ENCODE assay signal across 32 cellular contexts in genomic region chr12:56413392-56413791, GRCh38. TPM values are rescaled to one million over a fixed set of nuclear protein-coding genes. Genes with fewer than 3 reads are reported as not detected.
DNase-seq lines count a peak whose midpoint lies in the region; ATAC-seq, FAIRE-seq and TF ChIP-seq lines count a peak whose summit lies in the region.
"Had no signal": no experiment of that assay in that cellular context is flagged by ENCODE, and none has a peak within 500 bp of the region (broad histone marks: within the 10 kb centered on the region; RNA-seq: fewer than 3 reads in every experiment).

No MANE protein-coding gene starts in this region.

- H3K4me1 Mint-ChIP-seq in CD14-positive monocyte: no peaks in the 10 kb centered on the region
- H3K4me1 Mint-ChIP-seq: activated CD4-positive, alpha-beta memory T cell treated with anti-CD3 and anti-CD28 coated beads, Interleukin-2, amount 10 ng/mL, durations not matched to agents 7 days and 5 days; activated T-helper 17 cell treated with anti-CD3 and anti-CD28 coated beads, Interleukin-2, amount 50 U/mL, for 72 hours had no signal

- H3K27me3 ChIP-seq in K562 (ENCODE audit: control insufficient read depth in 2 of 2, insufficient read depth in 2 of 2, low read length in 2 of 2) (no peaks in the 10 kb centered on the region), thyroid gland (no peaks in the 10 kb centered on the region)
- H3K27me3 ChIP-seq: BLaER1, ovary, suprapubic skin had no signal

- H3K9me3 ChIP-seq in K562 (replicated peaks; ENCODE audit: control insufficient read depth, insufficient read depth, low read depth, low read length) (no peaks in the 10 kb centered on the region), thyroid gland (no peaks in the 10 kb centered on the region)
- H3K9me3 ChIP-seq: BLaER1, ovary, suprapubic skin had no signal

- H3K4me3 ChIP-seq in K562 (no peak overlapping the region), thyroid gland (replicated peaks in 1 of 3) (no peak overlapping the region)
- H3K4me3 ChIP-seq: BLaER1, lung, ovary, SK-N-MC, suprapubic skin had no signal

- no peak overlapping the region; a peak in 1 of 4 replicates for H3K9ac ChIP-seq in K562 (ENCODE audit: insufficient read depth in 1 of 2, low read depth in 2 of 2, low read length in 2 of 2)
- H3K9ac ChIP-seq: BLaER1 had no signal

- H3K36me3 ChIP-seq in K562 (ENCODE audit: control insufficient read depth, insufficient read depth, low read length) (peaks cover 42% of the 10 kb centered on the region), thyroid gland (no peaks in the 10 kb centered on the region)
- H3K36me3 ChIP-seq: ovary, suprapubic skin had no signal

- TF ChIP-seq POLR2A in K562 (conservative IDR thresholded peaks at IDR 0.05): 0 out of 2 replicates have a peak, but pooled peaks have one; percentile 37
- TF ChIP-seq POLR2A in thyroid gland (IDR thresholded peaks at IDR 0.05): no peak

- no peaks in the 10 kb centered on the region for H4K20me1 ChIP-seq in K562 (replicated peaks; ENCODE audit: control insufficient read depth, insufficient read depth, low read length)
- H4K20me1 ChIP-seq: BLaER1 had no signal

- in situ Hi-C loops in K562 (cut with MboI): no loop called here

- ATAC-seq in K562: peak; percentile 55
- ATAC-seq: activated T-helper 17 cell treated with anti-CD3 and anti-CD28 coated beads, Interleukin-2, amount 50 U/mL, for 72 hours; natural killer cell treated with Interleukin-12 subunit alpha and Interleukin-12 subunit beta and Interleukin-15 and Interleukin-18, amount 100 ng/mL, for 72 hours had no signal

- peak; percentile 5 for DNase-seq in stimulated activated CD4-positive, alpha-beta T cell treated with anti-CD3 and anti-CD28 coated beads, Interleukin-15, amount 100 ng/mL, for 24 hours
- DNase-seq in stimulated activated CD4-positive, alpha-beta T cell treated with anti-CD3 and anti-CD28 coated beads, Interleukin-2, amount 100 ng/mL, for 48 hours: no peak
- DNase-seq in K562 (ENCODE audit: extremely low read depth in 1 of 4, low spot score in 3 of 4) (peak in 1 of 4 experiments; percentile 11), thyroid gland (peak; percentile 91 to 93), SIG-M5 treated with dmso at 0.1 percent for 504 hours (lab: John Stamatoyannopoulos, UW; ENCODE audit: unreplicated experiment) (no peak), CD14-positive monocyte (ENCODE audit: low spot score) (no peak)
- DNase-seq: activated CD4-positive, alpha-beta memory T cell treated with anti-CD3 and anti-CD28 coated beads, Interleukin-2, amount 10 ng/mL, durations not matched to agents 7 days and 5 days; activated CD4-positive, alpha-beta T cell treated with anti-CD3 and anti-CD28 coated beads for 1 hour; COR-L47; DMS79 treated with DMSO at 0.1 percent for 48 hours; effector CD8-positive, alpha-beta T cell; NCI-H1092; NCI-H187; ovary; RPMI8226; stimulated activated CD4-positive, alpha-beta T cell treated with anti-CD3 and anti-CD28 coated beads, Interleukin-4, amount 100 ng/mL, for 1 hour had no signal

- POLR2A ChIA-PET in K562 (lab: Yijun Ruan, JAX): no interaction called here

- H2AFZ ChIP-seq in K562 (ENCODE audit: low read depth, low read length): no peak overlapping the region

- 88% methylated on average over 5 of the region's 7 CpGs for WGBS in K562 (ENCODE audit: insufficient coverage, low coverage, missing lambda C conversion rate)
- 53 to 77% methylated on average over 6 to 7 of the region's 7 CpGs for WGBS in thyroid gland, 2 donors

- H3K27ac ChIP-seq in K562 (ENCODE audit: extremely low read depth, low read depth, low read length): no peak overlapping the region
- H3K27ac ChIP-seq in thyroid gland: no peak overlapping the region
- H3K27ac ChIP-seq: BLaER1, ovary, SK-N-MC, suprapubic skin had no signal

- no peak overlapping the region for H3K4me2 ChIP-seq in K562 (ENCODE audit: insufficient read depth, low read length)
- H3K4me2 ChIP-seq: BLaER1 had no signal

- H3K79me2 ChIP-seq in K562 (ENCODE audit: control insufficient read depth, insufficient read depth, low read length): no peaks in the 10 kb centered on the region

- TF ChIP-seq RAD21 in K562 (CRISPR knock-in tag; conservative IDR thresholded peaks at IDR 0.05 in 1 of 2, IDR thresholded peaks at IDR 0.05 in 1 of 2): no peak

- FAIRE-seq in K562 (lab: Jason Lieb, UNC): no peak
- FAIRE-seq: colon, GM19239 had no signal

- TF ChIP-seq CTCF in K562 (IDR thresholded peaks at IDR 0.05 in 2 of 3, conservative IDR thresholded peaks at IDR 0.05 in 1 of 3; ENCODE audit: insufficient read depth in 2 of 3, low read depth in 1 of 3, low read length in 3 of 3): no peak
- TF ChIP-seq CTCF in thyroid gland (IDR thresholded peaks at IDR 0.05): no peak
- TF ChIP-seq CTCF in CD14-positive monocyte (IDR thresholded peaks at IDR 0.05): no peak

- no TSS peak for BruUV-seq in K562 (replicated peaks; lab: Mats Ljungman, UMichigan)

- CTCF ChIA-PET in K562 (lab: Yijun Ruan, JAX; ENCODE audit: low intra/inter-chr PET ratio): no interaction called here

- intact Hi-C loops in K562 (cut with micrococcal nuclease): no loop called here
- intact Hi-C loops in thyroid gland (cut with DNase I): no loop called here
- intact Hi-C loops in CD14-positive monocyte (cut with micrococcal nuclease): no loop called here

- peaks cover 25 to 38% of the 10 kb centered on the region in 2 donors for H3K36me3 Mint-ChIP-seq in CD14-positive monocyte

- no peak overlapping the region for H3K27ac Mint-ChIP-seq in CD14-positive monocyte
- H3K27ac Mint-ChIP-seq: activated CD4-positive, alpha-beta memory T cell treated with anti-CD3 and anti-CD28 coated beads, Interleukin-2, amount 10 ng/mL, durations not matched to agents 7 days and 5 days; activated T-helper 17 cell treated with anti-CD3 and anti-CD28 coated beads, Interleukin-2, amount 50 U/mL, for 72 hours; natural killer cell treated with Interleukin-12 subunit alpha and Interleukin-12 subunit beta and Interleukin-15 and Interleukin-18, amount 100 ng/mL, for 72 hours had no signal

- peaks cover 0 to 3% (median 0%) of the 10 kb centered on the region in 7 donors for H3K9me3 Mint-ChIP-seq in CD14-positive monocyte
- H3K9me3 Mint-ChIP-seq: activated CD4-positive, alpha-beta memory T cell treated with anti-CD3 and anti-CD28 coated beads, Interleukin-2, amount 10 ng/mL, durations not matched to agents 7 days and 5 days; activated naive CD4-positive, alpha-beta T cell treated with anti-CD3 and anti-CD28 coated beads, Interleukin-2, amount 50 U/mL, for 72 hours; activated T-helper 17 cell treated with anti-CD3 and anti-CD28 coated beads, Interleukin-2, amount 50 U/mL, for 72 hours; IgD-negative memory B cell; natural killer cell treated with Interleukin-12 subunit alpha and Interleukin-12 subunit beta and Interleukin-15 and Interleukin-18, amount 100 ng/mL, for 72 hours had no signal

- no peak overlapping the region for H3K4me3 Mint-ChIP-seq in CD14-positive monocyte
- H3K4me3 Mint-ChIP-seq: activated CD4-positive, alpha-beta memory T cell treated with anti-CD3 and anti-CD28 coated beads, Interleukin-2, amount 10 ng/mL, durations not matched to agents 7 days and 5 days; activated T-helper 17 cell treated with anti-CD3 and anti-CD28 coated beads, Interleukin-2, amount 50 U/mL, for 72 hours; IgD-negative memory B cell; natural killer cell treated with Interleukin-12 subunit alpha and Interleukin-12 subunit beta and Interleukin-15 and Interleukin-18, amount 100 ng/mL, for 72 hours had no signal

- H3K4me1 ChIP-seq in K562 (replicated peaks in 1 of 2; ENCODE audit: control insufficient read depth in 2 of 2, insufficient read depth in 2 of 2, low read length in 2 of 2) (peaks cover 0 to 8% of the 10 kb centered on the region in 2 experiments; a peak in 1 of 5 replicates), thyroid gland (peaks cover 7 to 11% of the 10 kb centered on the region in 2 donors)
- H3K4me1 ChIP-seq: BLaER1, suprapubic skin had no signal

- peaks cover 0 to 3% (median 0%) of the 10 kb centered on the region in 3 donors for H3K27me3 Mint-ChIP-seq in CD14-positive monocyte (ENCODE audit: low read depth in 3 of 3)
- H3K27me3 Mint-ChIP-seq: activated CD4-positive, alpha-beta memory T cell treated with anti-CD3 and anti-CD28 coated beads, Interleukin-2, amount 10 ng/mL, durations not matched to agents 7 days and 5 days; activated T-helper 17 cell treated with anti-CD3 and anti-CD28 coated beads, Interleukin-2, amount 50 U/mL, for 72 hours; IgD-negative memory B cell; natural killer cell treated with Interleukin-12 subunit alpha and Interleukin-12 subunit beta and Interleukin-15 and Interleukin-18, amount 100 ng/mL, for 72 hours had no signal

- no peak for TF ChIP-seq EP300 in K562 (IDR thresholded peaks at IDR 0.05; ENCODE audit: low read length)

- no peaks in the 10 kb centered on the region for H3K9me1 ChIP-seq in K562 (ENCODE audit: control insufficient read depth, insufficient read depth, low read length)

RNA-seq across cellular contexts. Expression of gene TIMELESS, which starts 35.8 kb away (rescaled TPM):
- total RNA-seq in K562 (2011; cell fraction: chromatin; rRNA removed; ENCODE audit: low replicate concordance): 84.2 and 103 TPM in 2 replicates
- 49.9 and 50.4 TPM in 2 replicates for total RNA-seq in K562 (2011; cell fraction: nucleolus; rRNA removed)
- total RNA-seq in K562 (2011; cell fraction: nucleoplasm; rRNA removed): 49.5 and 53.8 TPM in 2 replicates
- total RNA-seq in K562 (2014; rRNA removed) (49.8 and 52.2 TPM in 2 replicates), K562 (2014; rRNA removed; fragmentation: Illumina TruSeq; extraction: Trizol) (27.8 and 29.7 TPM in 2 replicates), K562 (2015; rRNA removed; fragmentation: Illumina TruSeq; extraction: Trizol) (32.4 and 35.8 TPM in 2 replicates), K562 (2021) (53.5 and 59.2 TPM in 2 replicates), thyroid gland (1 to 10 TPM; 4.6 to 7.6 (median 6.7) TPM)
- polyA plus RNA-seq in K562 (2011; rRNA removed) (14.9 and 16.7 TPM in 2 replicates), K562 (2014; fragmentation: Illumina TruSeq; extraction: Trizol) (54.4 and 58.1 TPM in 2 replicates), K562 (2014; fragmentation: Nextera tagmentation; extraction: Ambion mirVana) (10 to 100 TPM; 11.9 to 17.8 TPM), K562 (2014; rRNA removed) (43.5 and 49.1 TPM in 2 replicates), CD14-positive monocyte (1 to 10 TPM; 1.5 TPM)
- polyA plus RNA-seq in K562 (2011; cell fraction: cytosol; rRNA removed): 7.0 and 12.4 TPM in 2 replicates
- 94.4 and 103 TPM in 2 replicates for polyA plus RNA-seq in K562 (2011; cell fraction: nucleus; rRNA removed)
- polyA plus RNA-seq in K562 (2012): 44.2 and 47.0 TPM in 2 replicates
- polyA minus RNA-seq in K562 (2011; rRNA and poly(A)+ RNA removed): 10.8 and 15.5 TPM in 2 replicates
- 16.9 and 17.3 TPM in 2 replicates for polyA minus RNA-seq in K562 (2011; cell fraction: cytosol; rRNA and poly(A)+ RNA removed)
- 13.3 and 23.4 TPM in 2 replicates for polyA minus RNA-seq in K562 (2011; cell fraction: nucleus; rRNA and poly(A)+ RNA removed)

RNA-seq across cellular contexts. Expression of gene MIP, which starts 41.1 kb away (rescaled TPM):
- not detected in 2 replicates for total RNA-seq in K562 (2011; cell fraction: chromatin; rRNA removed; ENCODE audit: low replicate concordance)
- total RNA-seq in K562 (2011; cell fraction: nucleolus; rRNA removed): not detected in 2 replicates
- total RNA-seq in K562 (2011; cell fraction: nucleoplasm; rRNA removed): not detected in 2 replicates
- total RNA-seq in K562 (2014; rRNA removed): 0.36 TPM in 1 of 2 replicates, not detected in the other
- not detected in 2 replicates for total RNA-seq in K562 (2014; rRNA removed; fragmentation: Illumina TruSeq; extraction: Trizol)
- 0.08 TPM in 1 of 2 replicates, not detected in the other for total RNA-seq in K562 (2015; rRNA removed; fragmentation: Illumina TruSeq; extraction: Trizol)
- total RNA-seq in K562 (2021): 0.29 TPM in 1 of 2 replicates, not detected in the other
- polyA plus RNA-seq in K562 (2011; rRNA removed): 0.08 TPM in 1 of 2 replicates, not detected in the other
- polyA plus RNA-seq in K562 (2011; cell fraction: cytosol; rRNA removed): not detected in 2 replicates
- not detected in 2 replicates for polyA plus RNA-seq in K562 (2011; cell fraction: nucleus; rRNA removed)
- 0.14 TPM in 1 of 2 replicates, not detected in the other for polyA plus RNA-seq in K562 (2012)
- polyA plus RNA-seq in K562 (2014; fragmentation: Illumina TruSeq; extraction: Trizol): 0.09 TPM in 1 of 2 replicates, not detected in the other
- polyA plus RNA-seq in K562 (2014; fragmentation: Nextera tagmentation; extraction: Ambion mirVana): under 1 TPM; 0.14 to 0.24 TPM
- not detected in 2 replicates for polyA plus RNA-seq in K562 (2014; rRNA removed)
- polyA minus RNA-seq in K562 (2011; rRNA and poly(A)+ RNA removed): not detected in 2 replicates
- polyA minus RNA-seq in K562 (2011; cell fraction: cytosol; rRNA and poly(A)+ RNA removed): not detected in 2 replicates
- polyA minus RNA-seq in K562 (2011; cell fraction: nucleus; rRNA and poly(A)+ RNA removed): not detected in 2 replicates
- total RNA-seq in thyroid gland: not detected
- not detected for polyA plus RNA-seq in CD14-positive monocyte
- total RNA-seq: activated CD4-positive, alpha-beta memory T cell treated with anti-CD3 and anti-CD28 coated beads, Interleukin-2, amount 10 ng/mL, durations not matched to agents 7 days and 5 days; activated naive CD4-positive, alpha-beta T cell treated with anti-CD3 and anti-CD28 coated beads, Interleukin-2, amount 50 U/mL, for 72 hours; activated T-helper 17 cell treated with anti-CD3 and anti-CD28 coated beads, Interleukin-2, amount 50 U/mL, for 72 hours; epithelial cell of proximal tubule; kidney epithelial cell; lung; mononuclear cell; suprapubic skin; T-helper 1 cell treated with Interleukin-12 subunit alpha and Interleukin-12 subunit beta and Interleukin-4 antibody, amounts not matched to agents 30 ng/mL and 1 ng/mL, for 36 hours; urinary bladder had no signal
- polyA plus RNA-seq: IgD-negative memory B cell, ovary, urinary bladder had no signal

RNA-seq across cellular contexts. Expression of gene APOF, which starts 50.7 kb away (rescaled TPM):
- not detected in 2 replicates for total RNA-seq in K562 (2011; cell fraction: chromatin; rRNA removed; ENCODE audit: low replicate concordance)
- 0.33 TPM in 1 of 2 replicates, not detected in the other for total RNA-seq in K562 (2011; cell fraction: nucleolus; rRNA removed)
- not detected in 2 replicates for total RNA-seq in K562 (2011; cell fraction: nucleoplasm; rRNA removed)
- 0.09 TPM in 1 of 2 replicates, not detected in the other for total RNA-seq in K562 (2014; rRNA removed)
- not detected in 2 replicates for total RNA-seq in K562 (2014; rRNA removed; fragmentation: Illumina TruSeq; extraction: Trizol)
- total RNA-seq in K562 (2015; rRNA removed; fragmentation: Illumina TruSeq; extraction: Trizol): not detected in 2 replicates
- 0.09 TPM in 1 of 2 replicates, not detected in the other for total RNA-seq in K562 (2021)
- not detected in 2 replicates for polyA plus RNA-seq in K562 (2011; rRNA removed)
- 0.03 TPM in 1 of 2 replicates, not detected in the other for polyA plus RNA-seq in K562 (2011; cell fraction: cytosol; rRNA removed)
- polyA plus RNA-seq in K562 (2011; cell fraction: nucleus; rRNA removed): not detected in 2 replicates
- polyA plus RNA-seq in K562 (2012): 0.08 and 0.12 TPM in 2 replicates
- not detected in 2 replicates for polyA plus RNA-seq in K562 (2014; fragmentation: Illumina TruSeq; extraction: Trizol)
- under 1 TPM; 0.14 to 0.15 TPM for polyA plus RNA-seq in K562 (2014; fragmentation: Nextera tagmentation; extraction: Ambion mirVana)
- not detected in 2 replicates for polyA plus RNA-seq in K562 (2014; rRNA removed)
- polyA minus RNA-seq in K562 (2011; rRNA and poly(A)+ RNA removed): not detected in 2 replicates
- not detected in 2 replicates for polyA minus RNA-seq in K562 (2011; cell fraction: cytosol; rRNA and poly(A)+ RNA removed)
- not detected in 2 replicates for polyA minus RNA-seq in K562 (2011; cell fraction: nucleus; rRNA and poly(A)+ RNA removed)
- not detected for total RNA-seq in thyroid gland
- not detected for polyA plus RNA-seq in CD14-positive monocyte
- total RNA-seq: activated CD4-positive, alpha-beta memory T cell treated with anti-CD3 and anti-CD28 coated beads, Interleukin-2, amount 10 ng/mL, durations not matched to agents 7 days and 5 days; activated naive CD4-positive, alpha-beta T cell treated with anti-CD3 and anti-CD28 coated beads, Interleukin-2, amount 50 U/mL, for 72 hours; activated T-helper 17 cell treated with anti-CD3 and anti-CD28 coated beads, Interleukin-2, amount 50 U/mL, for 72 hours; epithelial cell of proximal tubule; H4; kidney epithelial cell; mononuclear cell; natural killer cell treated with Interleukin-12 subunit alpha and Interleukin-12 subunit beta and Interleukin-15 and Interleukin-18, amount 100 ng/mL, for 72 hours; ovary; suprapubic skin; T-helper 1 cell treated with Interleukin-12 subunit alpha and Interleukin-12 subunit beta and Interleukin-4 antibody, amounts not matched to agents 30 ng/mL and 1 ng/mL, for 36 hours; urinary bladder had no signal
- polyA plus RNA-seq: IgD-negative memory B cell, lung, ovary had no signal

RNA-seq across cellular contexts. Expression of gene STAT2, which starts 53.5 kb away (rescaled TPM):
- 323 and 539 TPM in 2 replicates for total RNA-seq in K562 (2011; cell fraction: chromatin; rRNA removed; ENCODE audit: low replicate concordance)
- 245 and 246 TPM in 2 replicates for total RNA-seq in K562 (2011; cell fraction: nucleolus; rRNA removed)
- total RNA-seq in K562 (2011; cell fraction: nucleoplasm; rRNA removed): 197 and 224 TPM in 2 replicates
- total RNA-seq in K562 (2014; rRNA removed): 32.7 and 36.9 TPM in 2 replicates
- 38.6 and 40.3 TPM in 2 replicates for total RNA-seq in K562 (2014; rRNA removed; fragmentation: Illumina TruSeq; extraction: Trizol)
- 39.1 and 40.5 TPM in 2 replicates for total RNA-seq in K562 (2015; rRNA removed; fragmentation: Illumina TruSeq; extraction: Trizol)
- total RNA-seq in K562 (2021): 46.9 and 49.3 TPM in 2 replicates
- polyA plus RNA-seq in K562 (2011; rRNA removed): 44.2 and 71.2 TPM in 2 replicates
- polyA plus RNA-seq in K562 (2011; cell fraction: cytosol; rRNA removed): 27.4 and 45.5 TPM in 2 replicates
- polyA plus RNA-seq in K562 (2011; cell fraction: nucleus; rRNA removed): 151 and 211 TPM in 2 replicates
- 34.1 and 59.4 TPM in 2 replicates for polyA plus RNA-seq in K562 (2012)
- polyA plus RNA-seq in K562 (2014; fragmentation: Illumina TruSeq; extraction: Trizol): 38.2 and 39.2 TPM in 2 replicates
- 10 to 100 TPM; 15.5 to 16.9 TPM for polyA plus RNA-seq in K562 (2014; fragmentation: Nextera tagmentation; extraction: Ambion mirVana)
- polyA plus RNA-seq in K562 (2014; rRNA removed): 39.1 and 40.1 TPM in 2 replicates
- 69.6 and 79.5 TPM in 2 replicates for polyA minus RNA-seq in K562 (2011; rRNA and poly(A)+ RNA removed)
- polyA minus RNA-seq in K562 (2011; cell fraction: cytosol; rRNA and poly(A)+ RNA removed): 28.8 and 40.3 TPM in 2 replicates
- 75.9 and 148 TPM in 2 replicates for polyA minus RNA-seq in K562 (2011; cell fraction: nucleus; rRNA and poly(A)+ RNA removed)
- total RNA-seq in thyroid gland: 100 to 1,000 TPM; 121 to 166 (median 146) TPM
- 100 to 1,000 TPM; 109 to 142 TPM for polyA plus RNA-seq in CD14-positive monocyte

RNA-seq across cellular contexts. Expression of gene SPRYD4, which starts 55.0 kb away (rescaled TPM):
- 8.5 and 14.2 TPM in 2 replicates for total RNA-seq in K562 (2011; cell fraction: chromatin; rRNA removed; ENCODE audit: low replicate concordance)
- total RNA-seq in K562 (2011; cell fraction: nucleolus; rRNA removed): 9.7 and 11.7 TPM in 2 replicates
- total RNA-seq in K562 (2011; cell fraction: nucleoplasm; rRNA removed): 13.3 and 18.9 TPM in 2 replicates
- total RNA-seq in K562 (2014; rRNA removed) (1.8 and 2.4 TPM in 2 replicates), K562 (2014; rRNA removed; fragmentation: Illumina TruSeq; extraction: Trizol) (2.5 and 2.7 TPM in 2 replicates), K562 (2015; rRNA removed; fragmentation: Illumina TruSeq; extraction: Trizol) (2.3 and 2.6 TPM in 2 replicates), K562 (2021) (2.6 and 2.8 TPM in 2 replicates), thyroid gland (1 to 10 TPM; 2.8 to 4.6 (median 4.3) TPM)
- polyA plus RNA-seq in K562 (2011; rRNA removed) (3.3 and 3.9 TPM in 2 replicates), K562 (2014; fragmentation: Illumina TruSeq; extraction: Trizol) (2.9 and 3.1 TPM in 2 replicates), K562 (2014; fragmentation: Nextera tagmentation; extraction: Ambion mirVana) (1 to 10 TPM; 3.8 to 4.7 TPM), K562 (2014; rRNA removed) (2.6 and 2.7 TPM in 2 replicates), CD14-positive monocyte (1 to 10 TPM; 1.3 to 1.4 TPM)
- 3.5 and 3.6 TPM in 2 replicates for polyA plus RNA-seq in K562 (2011; cell fraction: cytosol; rRNA removed)
- polyA plus RNA-seq in K562 (2011; cell fraction: nucleus; rRNA removed): 5.2 and 5.3 TPM in 2 replicates
- polyA plus RNA-seq in K562 (2012): 2.2 and 2.3 TPM in 2 replicates
- polyA minus RNA-seq in K562 (2011; rRNA and poly(A)+ RNA removed): 4.8 and 5.0 TPM in 2 replicates
- 0.64 and 1.0 TPM in 2 replicates for polyA minus RNA-seq in K562 (2011; cell fraction: cytosol; rRNA and poly(A)+ RNA removed)
- polyA minus RNA-seq in K562 (2011; cell fraction: nucleus; rRNA and poly(A)+ RNA removed): 4.2 and 6.4 TPM in 2 replicates

Comparison
In these comparisons a context has a peak if more than half of its experiments do, and no peak if none do; other contexts are left out.
1. DNase-seq: peak in stimulated activated CD4-positive, alpha-beta T cell treated with anti-CD3 and anti-CD28 coated beads, Interleukin-15, amount 100 ng/mL, for 24 hours (single experiment) and thyroid gland (2 of 2); none in stimulated activated CD4-positive, alpha-beta T cell treated with anti-CD3 and anti-CD28 coated beads, Interleukin-2, amount 100 ng/mL, for 48 hours (0 of 2), SIG-M5 treated with dmso at 0.1 percent for 504 hours (single experiment) and CD14-positive monocyte (single experiment).